ENCODE assay signal across 9 cellular contexts in genomic region chr5:141123396-141124135, GRCh38. TPM values are rescaled to one million over a fixed set of nuclear protein-coding genes. Genes with fewer than 3 reads are reported as not detected.
DNase-seq lines count a peak whose midpoint lies in the region; ATAC-seq and TF ChIP-seq lines count a peak whose summit lies in the region.
"Not testable (repeated sequence)": the region's sequence is repeated elsewhere in the genome, so short reads cannot be mapped to it uniquely, and the experiment has no call there.
"Had no signal": no experiment of that assay in that cellular context is flagged by ENCODE, and none has a peak within 500 bp of the region (broad histone marks: within the 10 kb centered on the region; RNA-seq: fewer than 3 reads in every experiment).

No MANE protein-coding gene starts in this region.

- H3K4me1 ChIP-seq in breast epithelium, left ventricle myocardium inferior: not testable (repeated sequence)

- peaks cover 38 to 61% of the 10 kb centered on the region in 2 donors for H3K9me3 ChIP-seq in breast epithelium
- H3K9me3 ChIP-seq in left ventricle myocardium inferior (replicated peaks), result peaks cover 48% of the 10 kb centered on the region

- not testable (repeated sequence) for TF ChIP-seq CTCF in breast epithelium (IDR thresholded peaks at IDR 0.05); left ventricle myocardium inferior (IDR thresholded peaks at IDR 0.05; ENCODE audit: borderline replicate concordance)

- ATAC-seq in Right ventricle myocardium inferior, result not testable (repeated sequence)

- not testable (repeated sequence) for H3K27me3 ChIP-seq in breast epithelium
- peaks cover 48% of the 10 kb centered on the region for H3K27me3 ChIP-seq in left ventricle myocardium inferior (ENCODE audit: low read depth)

- not testable (repeated sequence) for DNase-seq in breast epithelium (ENCODE audit: low spot score in 2 of 2); left ventricle myocardium inferior
- DNase-seq in Right ventricle myocardium inferior (ENCODE audit: missing footprints) (peak; percentile 46), mesenteric fat pad (ENCODE audit: low spot score) (peak; percentile 75)

- intact Hi-C loops in breast epithelium (cut with DNase I; ENCODE audit: low total_unique reads); Right ventricle myocardium inferior (cut with DNase I); left ventricle myocardium inferior (cut with micrococcal nuclease): not testable (repeated sequence)

- not testable (repeated sequence) for TF ChIP-seq POLR2A in breast epithelium (IDR thresholded peaks at IDR 0.05)

- H3K36me3 ChIP-seq in breast epithelium, left ventricle myocardium inferior: not testable (repeated sequence)

- peak overlapping the region in 2 of 3 donors; percentile 2 to 17 for H3K4me3 ChIP-seq in breast epithelium
- peak overlapping the region; percentile 6 for H3K4me3 ChIP-seq in left ventricle myocardium inferior

- not testable (repeated sequence) for H3K27ac ChIP-seq in breast epithelium; left ventricle myocardium inferior (replicated peaks)

RNA-seq across cellular contexts. Expression of gene PCDHB4, which starts 1.9 kb away (rescaled TPM):
- total RNA-seq in breast epithelium (1 to 10 TPM; 7.5 to 9.2 (median 7.7) TPM), Right ventricle myocardium inferior (1.5 TPM), left ventricle myocardium inferior (0.80 TPM), mesenteric fat pad (2.5 TPM)
- total RNA-seq: CD4-positive, alpha-beta memory T cell; CD4-positive, CD25-positive, alpha-beta regulatory T cell; CD8-positive, alpha-beta memory T cell; G401; GM12878 had no signal

RNA-seq across cellular contexts. Expression of gene PCDHB5, which starts 11.4 kb away (rescaled TPM):
- total RNA-seq in breast epithelium (1 to 10 TPM; 3.4 to 9.8 (median 6.4) TPM), Right ventricle myocardium inferior (1.6 TPM), left ventricle myocardium inferior (2.3 TPM), mesenteric fat pad (1.5 TPM)
- total RNA-seq: CD4-positive, CD25-positive, alpha-beta regulatory T cell; CD8-positive, alpha-beta memory T cell; G401; GM12878 had no signal

RNA-seq across cellular contexts. Expression of gene PCDHB3, which starts 23.3 kb away (rescaled TPM):
- 1 to 10 TPM; 3.4 to 6.2 (median 5.4) TPM for total RNA-seq in breast epithelium
- total RNA-seq in Right ventricle myocardium inferior, result 0.70 TPM
- total RNA-seq in left ventricle myocardium inferior, result 0.77 TPM
- total RNA-seq in mesenteric fat pad, result 3.6 TPM
- total RNA-seq: CD4-positive, alpha-beta memory T cell; CD4-positive, CD25-positive, alpha-beta regulatory T cell; CD8-positive, alpha-beta memory T cell; GM12878 had no signal

RNA-seq across cellular contexts. Expression of gene PCDHB6, which starts 26.3 kb away (rescaled TPM):
- total RNA-seq in breast epithelium, result 1 to 10 TPM; 1.4 to 3.6 (median 2.2) TPM
- total RNA-seq in Right ventricle myocardium inferior, result 0.51 TPM
- 0.14 TPM for total RNA-seq in left ventricle myocardium inferior
- total RNA-seq in mesenteric fat pad, result 0.48 TPM
- total RNA-seq: CD4-positive, alpha-beta memory T cell; CD4-positive, CD25-positive, alpha-beta regulatory T cell; CD8-positive, alpha-beta memory T cell; G401; GM12878 had no signal

RNA-seq across cellular contexts. Expression of gene PCDHB2, which starts 29.2 kb away (rescaled TPM):
- total RNA-seq in breast epithelium (10 to 100 TPM in 1 of 3 donors, 1 to 10 TPM in 2; 3.8 to 10.8 (median 9.8) TPM), Right ventricle myocardium inferior (1.7 TPM), left ventricle myocardium inferior (1.1 TPM), mesenteric fat pad (3.4 TPM)
- total RNA-seq: CD4-positive, CD25-positive, alpha-beta regulatory T cell; CD8-positive, alpha-beta memory T cell had no signal
